ENCODE assay signal across 8 cellular contexts in genomic region chr2:216692636-216693413, GRCh38. TPM values are rescaled to one million over a fixed set of nuclear protein-coding genes. Genes with fewer than 3 reads are reported as not detected.
DNase-seq lines count a peak whose midpoint lies in the region; ATAC-seq, FAIRE-seq and TF ChIP-seq lines count a peak whose summit lies in the region.

No MANE protein-coding gene starts in this region.

- H3K4me1 Mint-ChIP-seq in CD14-positive monocyte = peaks cover 33% of the 10 kb centered on the region

- peaks cover 30 to 89% (median 31%) of the 10 kb centered on the region in 3 donors for H3K27me3 Mint-ChIP-seq in CD14-positive monocyte (ENCODE audit: low read depth in 3 of 3)

- DNase-seq in CD14-positive monocyte (ENCODE audit: low spot score) = no peak
- peak; percentile 77 for DNase-seq in NCI-H524 treated with DMSO at 0.1 percent for 48 hours (lab: John Stamatoyannopoulos, UW)
- DNase-seq in activated CD8-positive, alpha-beta memory T cell treated with anti-CD3 and anti-CD28 coated beads, Interleukin-2, amount 50 U/mL, for 24 hours (ENCODE audit: extremely low read depth) = peak; percentile 30
- peak; percentile 60 for DNase-seq in midbrain (lab: John Stamatoyannopoulos, UW)
- DNase-seq in stimulated activated CD8-positive, alpha-beta memory T cell treated with anti-CD3 and anti-CD28 coated beads, Interleukin-2, amount 100 ng/mL, for 1 hour (ENCODE audit: low read depth in 2 of 2) = peak; percentile 29 to 31

- no peak overlapping the region for H3K27ac Mint-ChIP-seq in CD14-positive monocyte

- peaks cover 0 to 20% (median 6%) of the 10 kb centered on the region in 7 donors for H3K9me3 Mint-ChIP-seq in CD14-positive monocyte

- intact Hi-C loops in CD14-positive monocyte (cut with micrococcal nuclease) = no loop called here

- ATAC-seq in HG02642 (IDR thresholded peaks at IDR 0.05; ENCODE audit: poor library complexity, unreplicated experiment) (peak; percentile 50), GM19397 (IDR thresholded peaks at IDR 0.05; ENCODE audit: unreplicated experiment) (no peak)

- peak; percentile 62 for FAIRE-seq in endometrium (lab: Jason Lieb, UNC)

- no peak for TF ChIP-seq CTCF in CD14-positive monocyte (IDR thresholded peaks at IDR 0.05)

- H3K4me3 Mint-ChIP-seq in CD14-positive monocyte = peak overlapping the region; percentile 52 to 86

- H3K36me3 Mint-ChIP-seq in CD14-positive monocyte = peaks cover 0 to 6% of the 10 kb centered on the region in 2 donors

RNA-seq across cellular contexts. Expression of gene IGFBP5, which starts 2.5 kb away (rescaled TPM):
- polyA plus RNA-seq in CD14-positive monocyte = not detected

RNA-seq across cellular contexts. Expression of gene IGFBP2, which starts 59.6 kb away (rescaled TPM):
- not detected for polyA plus RNA-seq in CD14-positive monocyte
